Comparison of ENCODE assay signal across 1 cellular context in genomic region chr9:124412228-124412575, GRCh38.
TF ChIP-seq lines count a peak whose summit lies in the region.

No MANE protein-coding gene starts in this region.

TF ChIP-seq in WTC11, 78 proteins besides CTCF, POLR2A, EP300 and RAD21 (continued from another document):
- TF ChIP-seq ZSCAN18 (CRISPR knock-in tag; IDR thresholded peaks at IDR 0.05) (no peak), AFF4 (CRISPR knock-in tag; IDR thresholded peaks at IDR 0.05; ENCODE audit: borderline replicate concordance) (no peak), CREM (CRISPR knock-in tag; IDR thresholded peaks at IDR 0.05) (no peak), USF1 (CRISPR knock-in tag; IDR thresholded peaks at IDR 0.05) (no peak), TCF7 (CRISPR knock-in tag; IDR thresholded peaks at IDR 0.05; ENCODE audit: low read depth) (no peak), ZNF532 (CRISPR knock-in tag; IDR thresholded peaks at IDR 0.05; ENCODE audit: borderline replicate concordance) (no peak), ZNF671 (CRISPR knock-in tag; IDR thresholded peaks at IDR 0.05) (no peak), SMAD4 (CRISPR knock-in tag; IDR thresholded peaks at IDR 0.05) (no peak), E2F4 (CRISPR knock-in tag; IDR thresholded peaks at IDR 0.05; ENCODE audit: borderline replicate concordance, low read depth) (no peak)
